In genomic region chr15:82999905-83000671, GRCh38 we compare ENCODE assay signal across 8 cellular contexts. TPM values are rescaled to one million over a fixed set of nuclear protein-coding genes. Genes with fewer than 3 reads are reported as not detected.
DNase-seq lines count a peak whose midpoint lies in the region; ATAC-seq, FAIRE-seq and TF ChIP-seq lines count a peak whose summit lies in the region.

No MANE protein-coding gene starts in this region.

- peak overlapping the region in 1 of 2 experiments; percentile 5; a peak in 1 of 4 replicates for H3K9ac ChIP-seq in K562 (ENCODE audit: insufficient read depth in 1 of 2, low read depth in 2 of 2, low read length in 2 of 2)

- H3K4me3 ChIP-seq in K562 (no peak overlapping the region), spleen (peak overlapping the region in 3 of 8 donors; percentile 8 to 57 (median 29)), ovary (no peak overlapping the region)

- in situ Hi-C loops in K562 (cut with MboI), result loop anchor here (5.0 kb wide), 1 partner anchor 468 kb away; no protein-coding TSS in a partner anchor

- TF ChIP-seq CTCF in D721Med (IDR thresholded peaks at IDR 0.05; ENCODE audit: insufficient read depth, missing control alignments) (peak; percentile 75), K562 (IDR thresholded peaks at IDR 0.05 in 2 of 3, conservative IDR thresholded peaks at IDR 0.05 in 1 of 3; ENCODE audit: insufficient read depth in 2 of 3, low read depth in 1 of 3, low read length in 3 of 3) (peak; percentile 56 to 83 (median 65)), spleen (IDR thresholded peaks at IDR 0.05 in 8 of 11, conservative IDR thresholded peaks at IDR 0.05 in 3 of 11) (peak in 7 of 11 experiments; percentile 18 to 61 (median 42)), ovary (IDR thresholded peaks at IDR 0.05) (peak in 1 of 3 donors; percentile 38)

- no peak for TF ChIP-seq POLR2A in K562 (conservative IDR thresholded peaks at IDR 0.05)
- TF ChIP-seq POLR2A in spleen (IDR thresholded peaks at IDR 0.05), result no peak
- TF ChIP-seq POLR2A in ovary (IDR thresholded peaks at IDR 0.05), result no peak

- no peaks in the 10 kb centered on the region for H3K27me3 ChIP-seq in K562 (ENCODE audit: control insufficient read depth in 2 of 2, insufficient read depth in 2 of 2, low read length in 2 of 2)
- no peaks in the 10 kb centered on the region for H3K27me3 ChIP-seq in spleen (replicated peaks in 1 of 7)
- no peaks in the 10 kb centered on the region for H3K27me3 ChIP-seq in ovary

- no peak for DNase-seq in D721Med (ENCODE audit: insufficient read length, low spot score)
- peak; percentile 43 for DNase-seq in GM19240 (ENCODE audit: insufficient read length, low spot score)
- DNase-seq in HT1080 (ENCODE audit: low read depth), result peak; percentile 60
- DNase-seq in RPMI8226, result peak; percentile 59
- DNase-seq in K562 (ENCODE audit: extremely low read depth in 1 of 4, low spot score in 3 of 4), result peak; percentile 27 to 67 (median 42)
- peak; percentile 44 for DNase-seq in iPS-NIHi7 (ENCODE audit: extremely low spot score)
- DNase-seq in spleen, result no peak
- no peak for DNase-seq in ovary

- H4K20me1 ChIP-seq in K562 (replicated peaks; ENCODE audit: control insufficient read depth, insufficient read depth, low read length), result no peaks in the 10 kb centered on the region

- no peak for TF ChIP-seq EP300 in K562 (IDR thresholded peaks at IDR 0.05; ENCODE audit: low read length)
- TF ChIP-seq EP300 in ovary (IDR thresholded peaks at IDR 0.05), result no peak

- peak; percentile 92 for ATAC-seq in K562

- H3K9me1 ChIP-seq in K562 (ENCODE audit: control insufficient read depth, insufficient read depth, low read length), result no peaks in the 10 kb centered on the region

- H3K4me1 ChIP-seq in K562 (replicated peaks in 1 of 2; ENCODE audit: control insufficient read depth in 2 of 2, insufficient read depth in 2 of 2, low read length in 2 of 2), result peaks cover 0 to 5% of the 10 kb centered on the region in 2 experiments; a peak in 2 of 5 replicates
- H3K4me1 ChIP-seq in spleen, result peaks cover 0 to 16% (median 11%) of the 10 kb centered on the region in 6 donors
- H3K4me1 ChIP-seq in ovary (ENCODE audit: insufficient read depth), result no peaks in the 10 kb centered on the region

- H3K4me2 ChIP-seq in K562 (ENCODE audit: insufficient read depth, low read length), result peak overlapping the region; percentile 59

- POLR2A ChIA-PET in K562 (lab: Yijun Ruan, JAX), result interaction anchor here (0.6 to 1.3 kb wide), 3 partner anchors 26 to 460 kb away, joined by 3 to 4 read pairs (median 3); partner anchors contain the start of gene RPS17

- peaks cover 4% of the 10 kb centered on the region; the same call in 1 of the 3 replicates for H3K36me3 ChIP-seq in K562 (ENCODE audit: control insufficient read depth, insufficient read depth, low read length)
- H3K36me3 ChIP-seq in spleen, result peaks cover 0 to 19% (median 5%) of the 10 kb centered on the region in 6 donors
- no peaks in the 10 kb centered on the region for H3K36me3 ChIP-seq in ovary

- CTCF ChIA-PET in K562 (lab: Yijun Ruan, JAX; ENCODE audit: low intra/inter-chr PET ratio), result interaction anchor here (0.8 to 2.1 kb wide), 3 partner anchors 151 to 415 kb away, joined by 3 to 14 read pairs (median 6); no protein-coding TSS in a partner anchor

- BruUV-seq in K562 (replicated peaks; lab: Mats Ljungman, UMichigan), result no TSS peak

- peak overlapping the region; percentile 57 for H2AFZ ChIP-seq in K562 (ENCODE audit: low read depth, low read length)

- peak; percentile 32 for FAIRE-seq in D721Med (lab: Jason Lieb, UNC)
- peak; percentile 92 for FAIRE-seq in K562 (lab: Jason Lieb, UNC)

- H3K9me3 ChIP-seq in K562 (replicated peaks; ENCODE audit: control insufficient read depth, insufficient read depth, low read depth, low read length) (no peaks in the 10 kb centered on the region), spleen (no peaks in the 10 kb centered on the region), ovary (no peaks in the 10 kb centered on the region)

- TF ChIP-seq RAD21 in K562 (CRISPR knock-in tag; conservative IDR thresholded peaks at IDR 0.05 in 1 of 2, IDR thresholded peaks at IDR 0.05 in 1 of 2), result peak; percentile 91 to 96

- WGBS in K562 (ENCODE audit: insufficient coverage, low coverage, missing lambda C conversion rate), result 22% methylated on average over 6 of the region's 6 CpGs
- 4 to 8% (median 5%) methylated on average over 6 of the region's 6 CpGs for WGBS in spleen, 5 donors
- 1 to 5% (median 1%) methylated on average over 6 of the region's 6 CpGs for WGBS in ovary, 3 donors

- H3K27ac ChIP-seq in K562 (ENCODE audit: extremely low read depth, low read depth, low read length) (peak overlapping the region; percentile 2; the same call in 1 of the 3 replicates), spleen (peak overlapping the region in 7 of 8 donors; percentile 11 to 64 (median 60)), ovary (no peak overlapping the region)

- no peaks in the 10 kb centered on the region for H3K79me2 ChIP-seq in K562 (ENCODE audit: control insufficient read depth, insufficient read depth, low read length)

- intact Hi-C loops in K562 (cut with micrococcal nuclease), result loop anchor here (1.0 to 2.0 kb wide), 3 partner anchors 151 to 461 kb away; no protein-coding TSS in a partner anchor
- intact Hi-C loops in spleen (cut with DNase I; ENCODE audit: low total_unique reads), result loop anchor here (5.0 kb wide), 1 partner anchor 458 kb away; the partner anchor contains the start of gene RPS17
- intact Hi-C loops in ovary (cut with DNase I), result loop anchor here in 1 of 4 donors (10.0 kb wide), 1 partner anchor 145 kb away; no protein-coding TSS in a partner anchor

RNA-seq across cellular contexts. Expression of gene C15orf40, which starts 11.4 kb away (rescaled TPM):
- 47.0 and 58.0 TPM in 2 replicates for total RNA-seq in HT1080 (2014; rRNA removed; shearing (Covaris generic))
- polyA plus RNA-seq in HT1080 (2015; cell fraction: cytosol; rRNA removed), result 29.9 and 45.5 TPM in 2 replicates
- polyA plus RNA-seq in HT1080 (2015; cell fraction: nucleus; rRNA removed), result 15.2 and 21.2 TPM in 2 replicates
- 46.2 and 54.6 TPM in 2 replicates for total RNA-seq in K562 (2011; cell fraction: chromatin; rRNA removed; ENCODE audit: low replicate concordance)
- 35.3 and 48.2 TPM in 2 replicates for total RNA-seq in K562 (2011; cell fraction: nucleolus; rRNA removed)
- total RNA-seq in K562 (2011; cell fraction: nucleoplasm; rRNA removed), result 49.2 and 71.3 TPM in 2 replicates
- total RNA-seq in K562 (2014; rRNA removed) (15.9 and 18.4 TPM in 2 replicates), K562 (2014; rRNA removed; fragmentation: Illumina TruSeq; extraction: Trizol) (30.3 and 33.7 TPM in 2 replicates), K562 (2015; rRNA removed; fragmentation: Illumina TruSeq; extraction: Trizol) (13.6 and 22.1 TPM in 2 replicates), K562 (2021) (22.9 and 27.0 TPM in 2 replicates), spleen (10 to 100 TPM; 12.9 to 34.9 (median 20.6) TPM), ovary (10 to 100 TPM; 15.0 to 27.4 (median 18.0) TPM)
- polyA plus RNA-seq in K562 (2011; rRNA removed) (21.4 and 27.0 TPM in 2 replicates), K562 (2014; fragmentation: Illumina TruSeq; extraction: Trizol) (23.2 and 33.9 TPM in 2 replicates), K562 (2014; fragmentation: Nextera tagmentation; extraction: Ambion mirVana) (10 to 100 TPM; 49.9 to 52.0 TPM), K562 (2014; rRNA removed) (21.8 and 29.6 TPM in 2 replicates), spleen (10 to 100 TPM; 22.8 to 26.8 (median 26.3) TPM), ovary (10 to 100 TPM in 1 of 2 donors, 1 to 10 TPM in 1; 8.4 to 16.0 TPM)
- polyA plus RNA-seq in K562 (2011; cell fraction: cytosol; rRNA removed), result 13.7 and 19.6 TPM in 2 replicates
- polyA plus RNA-seq in K562 (2011; cell fraction: nucleus; rRNA removed), result 18.6 and 24.1 TPM in 2 replicates
- 28.6 and 37.1 TPM in 2 replicates for polyA plus RNA-seq in K562 (2012)
- 13.9 and 15.5 TPM in 2 replicates for polyA minus RNA-seq in K562 (2011; rRNA and poly(A)+ RNA removed)
- polyA minus RNA-seq in K562 (2011; cell fraction: cytosol; rRNA and poly(A)+ RNA removed), result 4.8 and 6.3 TPM in 2 replicates
- polyA minus RNA-seq in K562 (2011; cell fraction: nucleus; rRNA and poly(A)+ RNA removed), result 25.8 and 31.9 TPM in 2 replicates

RNA-seq across cellular contexts. Expression of gene RAMAC, which starts 14.1 kb away (rescaled TPM):
- total RNA-seq in HT1080 (2014; rRNA removed; shearing (Covaris generic)), result 37.6 and 37.9 TPM in 2 replicates
- 24.0 and 25.1 TPM in 2 replicates for polyA plus RNA-seq in HT1080 (2015; cell fraction: cytosol; rRNA removed)
- 19.0 and 20.4 TPM in 2 replicates for polyA plus RNA-seq in HT1080 (2015; cell fraction: nucleus; rRNA removed)
- total RNA-seq in K562 (2011; cell fraction: chromatin; rRNA removed; ENCODE audit: low replicate concordance), result 2.6 and 5.9 TPM in 2 replicates
- 3.8 and 4.2 TPM in 2 replicates for total RNA-seq in K562 (2011; cell fraction: nucleolus; rRNA removed)
- 5.6 and 8.0 TPM in 2 replicates for total RNA-seq in K562 (2011; cell fraction: nucleoplasm; rRNA removed)
- total RNA-seq in K562 (2014; rRNA removed) (35.8 and 37.8 TPM in 2 replicates), K562 (2014; rRNA removed; fragmentation: Illumina TruSeq; extraction: Trizol) (43.3 and 44.1 TPM in 2 replicates), K562 (2015; rRNA removed; fragmentation: Illumina TruSeq; extraction: Trizol) (41.7 and 41.9 TPM in 2 replicates), K562 (2021) (26.9 and 28.4 TPM in 2 replicates), spleen (10 to 100 TPM; 12.8 to 19.4 (median 15.2) TPM), ovary (10 to 100 TPM; 17.2 to 23.9 (median 21.2) TPM)
- polyA plus RNA-seq in K562 (2011; rRNA removed) (24.8 and 36.5 TPM in 2 replicates), K562 (2014; fragmentation: Illumina TruSeq; extraction: Trizol) (35.4 and 38.4 TPM in 2 replicates), K562 (2014; fragmentation: Nextera tagmentation; extraction: Ambion mirVana) (100 to 1,000 TPM; 100 to 108 TPM), K562 (2014; rRNA removed) (35.4 and 42.8 TPM in 2 replicates), spleen (10 to 100 TPM; 18.0 to 22.4 (median 20.7) TPM), ovary (10 to 100 TPM; 20.9 to 25.1 TPM)
- polyA plus RNA-seq in K562 (2011; cell fraction: cytosol; rRNA removed), result 11.2 and 18.5 TPM in 2 replicates
- polyA plus RNA-seq in K562 (2011; cell fraction: nucleus; rRNA removed), result 6.4 and 8.9 TPM in 2 replicates
- polyA plus RNA-seq in K562 (2012), result 24.3 and 37.1 TPM in 2 replicates
- polyA minus RNA-seq in K562 (2011; rRNA and poly(A)+ RNA removed), result 24.8 and 30.8 TPM in 2 replicates
- 6.6 and 12.8 TPM in 2 replicates for polyA minus RNA-seq in K562 (2011; cell fraction: cytosol; rRNA and poly(A)+ RNA removed)
- 1.6 and 3.2 TPM in 2 replicates for polyA minus RNA-seq in K562 (2011; cell fraction: nucleus; rRNA and poly(A)+ RNA removed)

RNA-seq across cellular contexts. Expression of gene HOMER2, which starts 47.6 kb away (rescaled TPM):
- 27.1 and 28.6 TPM in 2 replicates for total RNA-seq in HT1080 (2014; rRNA removed; shearing (Covaris generic))
- polyA plus RNA-seq in HT1080 (2015; cell fraction: cytosol; rRNA removed), result 10.7 and 12.2 TPM in 2 replicates
- 6.9 and 7.1 TPM in 2 replicates for polyA plus RNA-seq in HT1080 (2015; cell fraction: nucleus; rRNA removed)
- 1.4 and 2.3 TPM in 2 replicates for total RNA-seq in K562 (2011; cell fraction: chromatin; rRNA removed; ENCODE audit: low replicate concordance)
- total RNA-seq in K562 (2011; cell fraction: nucleolus; rRNA removed), result 1.4 and 1.8 TPM in 2 replicates
- total RNA-seq in K562 (2011; cell fraction: nucleoplasm; rRNA removed), result 2.2 and 2.9 TPM in 2 replicates
- 0.32 and 0.69 TPM in 2 replicates for total RNA-seq in K562 (2014; rRNA removed)
- total RNA-seq in K562 (2014; rRNA removed; fragmentation: Illumina TruSeq; extraction: Trizol), result 0.25 and 0.57 TPM in 2 replicates
- 0.41 TPM in 1 of 2 replicates, not detected in the other for total RNA-seq in K562 (2015; rRNA removed; fragmentation: Illumina TruSeq; extraction: Trizol)
- total RNA-seq in K562 (2021), result 0.47 and 0.54 TPM in 2 replicates
- polyA plus RNA-seq in K562 (2011; rRNA removed), result 0.13 and 0.18 TPM in 2 replicates
- 0.63 TPM in 1 of 2 replicates, not detected in the other for polyA plus RNA-seq in K562 (2011; cell fraction: cytosol; rRNA removed)
- polyA plus RNA-seq in K562 (2011; cell fraction: nucleus; rRNA removed), result 0.93 and 1.7 TPM in 2 replicates
- polyA plus RNA-seq in K562 (2012), result 0.15 and 0.30 TPM in 2 replicates
- polyA plus RNA-seq in K562 (2014; fragmentation: Illumina TruSeq; extraction: Trizol), result 0.30 and 0.43 TPM in 2 replicates
- polyA plus RNA-seq in K562 (2014; fragmentation: Nextera tagmentation; extraction: Ambion mirVana), result under 1 TPM; 0.18 to 0.41 TPM
- polyA plus RNA-seq in K562 (2014; rRNA removed), result 0.23 and 0.31 TPM in 2 replicates
- 1.1 TPM in 1 of 2 replicates, not detected in the other for polyA minus RNA-seq in K562 (2011; rRNA and poly(A)+ RNA removed)
- polyA minus RNA-seq in K562 (2011; cell fraction: cytosol; rRNA and poly(A)+ RNA removed), result not detected in 2 replicates
- polyA minus RNA-seq in K562 (2011; cell fraction: nucleus; rRNA and poly(A)+ RNA removed), result 0.67 and 1.8 TPM in 2 replicates
- total RNA-seq in spleen, result 10 to 100 TPM in 6 of 7 donors, 1 to 10 TPM in 1; 4.3 to 24.3 (median 12.8) TPM
- polyA plus RNA-seq in spleen, result 1 to 10 TPM; 2.1 to 5.4 (median 2.2) TPM
- total RNA-seq in ovary, result 10 to 100 TPM in 5 of 7 donors, 1 to 10 TPM in 2; 3.0 to 60.8 (median 15.4) TPM
- polyA plus RNA-seq in ovary, result 1 to 10 TPM; 3.5 to 6.4 TPM

Comparison
In these comparisons a context has a peak if more than half of its experiments do, and no peak if none do; other contexts are left out.
1. DNase-seq: peak in GM19240 (single experiment), HT1080 (single experiment), RPMI8226 (single experiment), K562 (4 of 4) and iPS-NIHi7 (single experiment); none in D721Med (single experiment), spleen (single experiment) and ovary (0 of 5).
2. H3K27ac ChIP-seq: peak in K562 (single experiment) and spleen (7 of 8); none in ovary (0 of 2).